1 cellular context compared by ENCODE assay signal in the genomic region with DNA sequence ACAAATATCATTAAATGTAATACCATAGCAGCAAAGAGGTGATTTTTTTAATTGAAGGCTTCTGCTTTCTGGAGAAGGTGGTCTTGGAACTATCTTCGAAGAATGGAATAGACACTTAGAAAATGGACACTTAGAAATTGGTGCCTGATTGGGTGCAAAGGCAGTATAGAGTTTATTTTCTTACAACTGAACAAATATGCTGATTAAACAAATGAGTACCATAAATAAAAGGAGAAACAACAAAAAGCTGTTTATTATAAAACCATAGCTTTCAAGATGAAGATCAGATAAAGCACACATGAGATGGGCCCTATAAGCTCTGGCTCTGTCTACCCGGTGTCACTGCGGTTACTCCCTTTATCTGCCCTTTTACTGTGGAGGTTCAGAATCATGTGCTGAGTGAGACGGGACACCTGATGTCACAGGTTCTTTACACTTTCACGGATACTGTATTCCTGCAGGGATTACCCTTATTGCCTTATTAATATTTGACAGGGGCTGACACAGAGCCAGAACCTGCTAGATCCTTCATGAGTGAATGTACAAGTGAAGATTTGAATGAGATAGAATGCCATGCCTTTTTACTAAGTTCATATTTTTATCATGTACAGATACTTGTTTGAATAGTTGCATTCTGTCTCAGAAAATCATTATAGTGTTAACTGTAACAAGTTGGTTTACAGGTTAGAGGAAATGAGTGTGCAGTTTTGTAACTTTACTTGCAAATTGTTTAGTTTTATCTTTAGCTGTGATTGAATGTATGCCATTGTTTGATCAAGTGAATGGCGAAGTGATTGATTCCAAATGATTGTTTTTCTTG.
TF ChIP-seq lines count a peak whose summit lies in the region.

No MANE protein-coding gene starts in this region.

TF ChIP-seq in HepG2, 621 proteins besides CTCF, POLR2A, EP300 and RAD21:
- peak in 1 of 2 experiments; percentile 40; a peak in 1 of 4 replicates for TF ChIP-seq MAFK (conservative IDR thresholded peaks at IDR 0.05 in 1 of 2, IDR thresholded peaks at IDR 0.05 in 1 of 2; ENCODE audit: low read length in 2 of 2)
- TF ChIP-seq MAFF (IDR thresholded peaks at IDR 0.05; ENCODE audit: low read depth, low read length), result 0 out of 2 replicates have a peak, but pooled peaks have one; percentile 33
- TF ChIP-seq ZNF367 (CRISPR knock-in tag; IDR thresholded peaks at IDR 0.05; ENCODE audit: borderline replicate concordance), result no peak
